In the genomic region with DNA sequence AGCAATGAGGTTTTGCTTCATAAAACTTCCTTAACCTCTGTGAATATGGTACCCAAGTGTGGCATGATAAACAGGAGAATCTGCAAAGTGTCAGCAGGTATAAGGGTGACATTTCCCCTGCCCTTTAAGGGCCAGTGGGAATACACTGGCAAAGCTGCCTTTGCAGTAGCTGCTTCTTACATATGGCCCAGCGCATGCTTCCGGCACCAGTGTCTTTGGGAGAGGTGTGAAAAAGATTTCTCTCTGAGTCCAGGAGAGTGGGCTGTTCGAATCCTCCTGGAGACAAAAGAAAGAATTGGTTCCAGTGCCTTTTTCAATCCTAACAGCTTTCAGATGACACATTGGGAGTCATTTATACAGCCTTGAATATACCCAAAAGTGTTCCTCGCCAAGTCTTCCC, we compare ENCODE assay signal across 23 cellular contexts.
"Had no signal": no experiment of that assay in that cellular context is flagged by ENCODE, and none has a peak within 500 bp of the region (broad histone marks: within the 10 kb centered on the region; RNA-seq: fewer than 3 reads in every experiment).

No MANE protein-coding gene starts in this region.

- H3K4me1 ChIP-seq: pancreas, psoas muscle, right lobe of liver, sigmoid colon, stomach, suprapubic skin, testis, tibial artery, transverse colon, upper lobe of right lung, uterus had no signal

- H3K36me3 ChIP-seq: neural progenitor cell, pancreas, right lobe of liver, sigmoid colon, stomach, suprapubic skin, tibial artery, transverse colon, upper lobe of right lung, uterus had no signal

- H3K27ac ChIP-seq: neural progenitor cell, pancreas, psoas muscle, right lobe of liver, sigmoid colon, stomach, suprapubic skin, testis, tibial artery, transverse colon, upper lobe of right lung, uterus had no signal

- H3K4me3 ChIP-seq: neural progenitor cell, pancreas, psoas muscle, right lobe of liver, sigmoid colon, stomach, suprapubic skin, testis, tibial artery, transverse colon, upper lobe of right lung, uterus had no signal

- H3K27me3 ChIP-seq: neural progenitor cell, pancreas, right lobe of liver, sigmoid colon, stomach, suprapubic skin, testis, tibial artery, transverse colon, uterus had no signal

- H3K9me3 ChIP-seq: pancreas, psoas muscle, right lobe of liver, sigmoid colon, stomach, suprapubic skin, testis, tibial artery, transverse colon, upper lobe of right lung, uterus had no signal

- DNase-seq: naive thymus-derived CD4-positive, alpha-beta T cell; natural killer cell; pancreas; psoas muscle; right cardiac atrium; right lobe of liver; sigmoid colon; small intestine; stimulated activated CD4-positive, alpha-beta T cell treated with anti-CD3 and anti-CD28 coated beads, Interleukin-15, amount 100 ng/mL, for 24 hours; stimulated activated CD4-positive, alpha-beta T cell treated with anti-CD3 and anti-CD28 coated beads, Interleukin-2, amount 100 ng/mL, for 24 hours; stimulated activated CD4-positive, alpha-beta T cell treated with anti-CD3 and anti-CD28 coated beads, Interleukin-2, amount 100 ng/mL, for 48 hours; stimulated activated CD4-positive, alpha-beta T cell treated with anti-CD3 and anti-CD28 coated beads, Interleukin-4, amount 100 ng/mL, for 24 hours; stimulated activated naive B cell treated with anti-CD40 and anti-IgM and Interleukin-4, amounts not matched to agents 10 μg/mL and 1 μg/mL and 100 μg/mL, for 72 hours; stimulated activated naive CD4-positive, alpha-beta T cell treated with Interleukin-2 at 50 U/mL for 16 hours; stomach; testis; tibial artery; transverse colon; upper lobe of right lung; uterus had no signal

- ATAC-seq: naive thymus-derived CD4-positive, alpha-beta T cell; natural killer cell; pancreas; psoas muscle; right cardiac atrium; right lobe of liver; stimulated activated effector memory CD8-positive, alpha-beta T cell treated with anti-CD3 and anti-CD28 coated beads, Interleukin-12 subunit alpha, Interleukin-12 subunit beta, amount 100 ng/mL, for 72 hours; stimulated activated naive B cell treated with anti-CD40 and anti-IgM and Interleukin-4, amounts not matched to agents 10 μg/mL and 1 μg/mL and 100 μg/mL, for 72 hours; upper lobe of right lung had no signal
